9 cellular contexts compared by ENCODE assay signal in the genomic region with DNA sequence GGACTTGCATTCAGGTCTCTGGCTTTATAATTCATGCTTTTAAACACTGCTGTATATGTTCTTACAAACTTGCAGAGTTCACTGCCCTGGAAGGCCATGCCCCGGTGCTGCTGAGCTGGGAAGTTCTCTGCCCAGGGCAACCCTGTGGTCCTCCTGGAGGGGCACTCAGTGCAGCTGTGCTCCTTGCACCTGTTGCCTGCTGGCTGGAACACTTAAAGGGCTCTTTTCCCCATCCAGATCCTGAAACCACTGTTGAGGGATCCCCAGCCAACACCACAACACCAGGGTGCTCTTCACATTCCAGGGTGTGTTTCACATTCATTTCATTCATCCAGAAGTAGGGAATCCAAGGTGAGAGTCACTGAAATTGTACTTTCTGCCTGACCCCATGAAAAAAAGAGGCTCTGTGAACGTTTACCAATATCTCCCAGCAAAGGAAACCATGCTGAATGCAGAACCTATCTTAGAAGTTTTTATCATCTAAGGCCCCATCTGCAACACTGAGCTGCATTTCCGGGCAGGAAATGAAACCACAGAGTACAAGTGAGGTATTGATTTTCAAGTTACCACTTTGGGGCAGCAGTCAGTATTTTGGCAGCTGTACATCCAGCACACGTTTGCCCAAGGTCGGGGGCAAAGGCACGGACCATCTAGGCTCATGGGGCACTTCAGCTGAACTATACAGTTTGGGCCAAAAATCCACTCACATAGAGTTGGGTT. TPM values are rescaled to one million over a fixed set of nuclear protein-coding genes. Genes with fewer than 3 reads are reported as not detected.
DNase-seq lines count a peak whose midpoint lies in the region; ATAC-seq and TF ChIP-seq lines count a peak whose summit lies in the region.
"Had no signal": no experiment of that assay in that cellular context is flagged by ENCODE, and none has a peak within 500 bp of the region (broad histone marks: within the 10 kb centered on the region; RNA-seq: fewer than 3 reads in every experiment).

No MANE protein-coding gene starts in this region.

- no peaks in the 10 kb centered on the region for H3F3A ChIP-seq in GM23338 (replicated peaks; ENCODE audit: low read depth)

- no peak for TF ChIP-seq CTCF in GM23338 (conservative IDR thresholded peaks at IDR 0.05; ENCODE audit: low read depth in 2 of 2)
- no peak for TF ChIP-seq CTCF in ascending aorta (IDR thresholded peaks at IDR 0.05)

- H3K4me1 ChIP-seq in GM23338 (ENCODE audit: insufficient read depth): no peaks in the 10 kb centered on the region
- no peaks in the 10 kb centered on the region for H3K4me1 ChIP-seq in ascending aorta
- H3K4me1 ChIP-seq: SJSA1 had no signal

- H4K20me1 ChIP-seq in GM23338 (replicated peaks; ENCODE audit: insufficient read depth): no peaks in the 10 kb centered on the region

- intact Hi-C loops in ascending aorta (cut with DNase I): no loop called here

- H3K36me3 ChIP-seq in GM23338 (ENCODE audit: insufficient read depth) (no peaks in the 10 kb centered on the region), ascending aorta (no peaks in the 10 kb centered on the region)
- H3K36me3 ChIP-seq: SJSA1 had no signal

- H3K4me2 ChIP-seq in GM23338: no peak overlapping the region

- no peaks in the 10 kb centered on the region for H3K36me3 Mint-ChIP-seq in GM23338 (ENCODE audit: low read depth)

- no peak overlapping the region for H3K4me3 Mint-ChIP-seq in GM23338

- H3K9me3 Mint-ChIP-seq in GM23338: no peaks in the 10 kb centered on the region; the same call in 2 of the 3 replicates

- ATAC-seq in GM18861 (IDR thresholded peaks at IDR 0.05; ENCODE audit: unreplicated experiment) (peak; percentile 76), GM23338 (no peak)

- no peak for DNase-seq in GM23338 (ENCODE audit: low spot score)
- DNase-seq in NAMALWA (ENCODE audit: low spot score): peak; percentile 89
- peak; percentile 37 for DNase-seq in activated T-cell treated with anti-CD3 and anti-CD28 coated beads, Interleukin-2, amount 50 U/mL, for 1 hour
- DNase-seq in stimulated activated naive CD4-positive, alpha-beta T cell treated with Interleukin-2 at 50 U/mL for 16 hours (lab: John Stamatoyannopoulos, UW): peak; percentile 26
- no peak for DNase-seq in ascending aorta (ENCODE audit: low spot score in 2 of 2)
- no peak for DNase-seq in GM19238 (ENCODE audit: insufficient read length, low spot score)
- DNase-seq in NCI-H1694 treated with DMSO at 0.1 percent for 48 hours (lab: John Stamatoyannopoulos, UW): no peak

- peaks cover 2% of the 10 kb centered on the region for H3K27me3 Mint-ChIP-seq in GM23338 (ENCODE audit: insufficient read depth, low read depth, poor library complexity)

- H3K27ac Mint-ChIP-seq in GM23338: no peak overlapping the region

- no peaks in the 10 kb centered on the region for H3K79me2 ChIP-seq in GM23338 (replicated peaks; ENCODE audit: insufficient read depth)

- H3K4me1 Mint-ChIP-seq in GM23338: no peaks in the 10 kb centered on the region

- peak overlapping the region; percentile 64; the same call in 1 of the 2 replicates for H2AFZ ChIP-seq in GM23338

- H3K4me3 ChIP-seq in GM23338: no peak overlapping the region
- no peak overlapping the region for H3K4me3 ChIP-seq in ascending aorta
- H3K4me3 ChIP-seq: SJSA1 had no signal

- no peaks in the 10 kb centered on the region for H3K9me2 ChIP-seq in GM23338 (ENCODE audit: insufficient read depth)

- H3K27ac ChIP-seq in GM23338 (ENCODE audit: low read depth): no peak overlapping the region
- H3K27ac ChIP-seq in ascending aorta: no peak overlapping the region
- H3K27ac ChIP-seq: SJSA1 had no signal

- H3K9me3 ChIP-seq in ascending aorta: peaks cover 0 to 4% of the 10 kb centered on the region in 2 donors
- H3K9me3 ChIP-seq: SJSA1 had no signal

- no peaks in the 10 kb centered on the region for H3K27me3 ChIP-seq in GM23338 (ENCODE audit: insufficient read depth)
- H3K27me3 ChIP-seq in ascending aorta: no peaks in the 10 kb centered on the region

TF ChIP-seq in GM23338, 12 proteins besides CTCF, POLR2A, EP300 and RAD21 (continues in another document):
- TF ChIP-seq, protein P1, sequence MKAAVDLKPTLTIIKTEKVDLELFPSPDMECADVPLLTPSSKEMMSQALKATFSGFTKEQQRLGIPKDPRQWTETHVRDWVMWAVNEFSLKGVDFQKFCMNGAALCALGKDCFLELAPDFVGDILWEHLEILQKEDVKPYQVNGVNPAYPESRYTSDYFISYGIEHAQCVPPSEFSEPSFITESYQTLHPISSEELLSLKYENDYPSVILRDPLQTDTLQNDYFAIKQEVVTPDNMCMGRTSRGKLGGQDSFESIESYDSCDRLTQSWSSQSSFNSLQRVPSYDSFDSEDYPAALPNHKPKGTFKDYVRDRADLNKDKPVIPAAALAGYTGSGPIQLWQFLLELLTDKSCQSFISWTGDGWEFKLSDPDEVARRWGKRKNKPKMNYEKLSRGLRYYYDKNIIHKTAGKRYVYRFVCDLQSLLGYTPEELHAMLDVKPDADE (IDR thresholded peaks at IDR 0.05): no peak
- no peak for TF ChIP-seq CREB1 (CRISPR knock-in tag; IDR thresholded peaks at IDR 0.05; ENCODE audit: low read depth)
- TF ChIP-seq, protein P2, sequence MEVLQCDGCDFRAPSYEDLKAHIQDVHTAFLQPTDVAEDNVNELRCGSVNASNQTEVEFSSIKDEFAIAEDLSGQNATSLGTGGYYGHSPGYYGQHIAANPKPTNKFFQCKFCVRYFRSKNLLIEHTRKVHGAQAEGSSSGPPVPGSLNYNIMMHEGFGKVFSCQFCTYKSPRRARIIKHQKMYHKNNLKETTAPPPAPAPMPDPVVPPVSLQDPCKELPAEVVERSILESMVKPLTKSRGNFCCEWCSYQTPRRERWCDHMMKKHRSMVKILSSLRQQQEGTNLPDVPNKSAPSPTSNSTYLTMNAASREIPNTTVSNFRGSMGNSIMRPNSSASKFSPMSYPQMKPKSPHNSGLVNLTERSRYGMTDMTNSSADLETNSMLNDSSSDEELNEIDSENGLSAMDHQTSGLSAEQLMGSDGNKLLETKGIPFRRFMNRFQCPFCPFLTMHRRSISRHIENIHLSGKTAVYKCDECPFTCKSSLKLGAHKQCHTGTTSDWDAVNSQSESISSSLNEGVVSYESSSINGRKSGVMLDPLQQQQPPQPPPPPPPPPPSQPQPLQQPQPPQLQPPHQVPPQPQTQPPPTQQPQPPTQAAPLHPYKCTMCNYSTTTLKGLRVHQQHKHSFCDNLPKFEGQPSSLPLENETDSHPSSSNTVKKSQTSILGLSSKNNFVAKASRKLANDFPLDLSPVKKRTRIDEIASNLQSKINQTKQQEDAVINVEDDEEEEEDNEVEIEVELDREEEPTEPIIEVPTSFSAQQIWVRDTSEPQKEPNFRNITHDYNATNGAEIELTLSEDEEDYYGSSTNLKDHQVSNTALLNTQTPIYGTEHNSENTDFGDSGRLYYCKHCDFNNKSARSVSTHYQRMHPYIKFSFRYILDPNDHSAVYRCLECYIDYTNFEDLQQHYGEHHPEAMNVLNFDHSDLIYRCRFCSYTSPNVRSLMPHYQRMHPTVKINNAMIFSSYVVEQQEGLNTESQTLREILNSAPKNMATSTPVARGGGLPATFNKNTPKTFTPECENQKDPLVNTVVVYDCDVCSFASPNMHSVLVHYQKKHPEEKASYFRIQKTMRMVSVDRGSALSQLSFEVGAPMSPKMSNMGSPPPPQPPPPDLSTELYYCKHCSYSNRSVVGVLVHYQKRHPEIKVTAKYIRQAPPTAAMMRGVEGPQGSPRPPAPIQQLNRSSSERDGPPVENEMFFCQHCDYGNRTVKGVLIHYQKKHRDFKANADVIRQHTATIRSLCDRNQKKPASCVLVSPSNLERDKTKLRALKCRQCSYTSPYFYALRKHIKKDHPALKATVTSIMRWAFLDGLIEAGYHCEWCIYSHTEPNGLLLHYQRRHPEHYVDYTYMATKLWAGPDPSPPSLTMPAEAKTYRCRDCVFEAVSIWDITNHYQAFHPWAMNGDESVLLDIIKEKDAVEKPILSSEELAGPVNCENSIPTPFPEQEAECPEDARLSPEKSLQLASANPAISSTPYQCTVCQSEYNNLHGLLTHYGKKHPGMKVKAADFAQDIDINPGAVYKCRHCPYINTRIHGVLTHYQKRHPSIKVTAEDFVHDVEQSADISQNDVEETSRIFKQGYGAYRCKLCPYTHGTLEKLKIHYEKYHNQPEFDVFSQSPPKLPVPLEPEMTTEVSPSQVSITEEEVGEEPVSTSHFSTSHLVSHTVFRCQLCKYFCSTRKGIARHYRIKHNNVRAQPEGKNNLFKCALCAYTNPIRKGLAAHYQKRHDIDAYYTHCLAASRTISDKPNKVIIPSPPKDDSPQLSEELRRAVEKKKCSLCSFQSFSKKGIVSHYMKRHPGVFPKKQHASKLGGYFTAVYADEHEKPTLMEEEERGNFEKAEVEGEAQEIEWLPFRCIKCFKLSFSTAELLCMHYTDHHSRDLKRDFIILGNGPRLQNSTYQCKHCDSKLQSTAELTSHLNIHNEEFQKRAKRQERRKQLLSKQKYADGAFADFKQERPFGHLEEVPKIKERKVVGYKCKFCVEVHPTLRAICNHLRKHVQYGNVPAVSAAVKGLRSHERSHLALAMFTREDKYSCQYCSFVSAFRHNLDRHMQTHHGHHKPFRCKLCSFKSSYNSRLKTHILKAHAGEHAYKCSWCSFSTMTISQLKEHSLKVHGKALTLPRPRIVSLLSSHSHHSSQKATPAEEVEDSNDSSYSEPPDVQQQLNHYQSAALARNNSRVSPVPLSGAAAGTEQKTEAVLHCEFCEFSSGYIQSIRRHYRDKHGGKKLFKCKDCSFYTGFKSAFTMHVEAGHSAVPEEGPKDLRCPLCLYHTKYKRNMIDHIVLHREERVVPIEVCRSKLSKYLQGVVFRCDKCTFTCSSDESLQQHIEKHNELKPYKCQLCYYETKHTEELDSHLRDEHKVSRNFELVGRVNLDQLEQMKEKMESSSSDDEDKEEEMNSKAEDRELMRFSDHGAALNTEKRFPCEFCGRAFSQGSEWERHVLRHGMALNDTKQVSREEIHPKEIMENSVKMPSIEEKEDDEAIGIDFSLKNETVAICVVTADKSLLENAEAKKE (CRISPR knock-in tag; IDR thresholded peaks at IDR 0.05): no peak

RNA-seq across cellular contexts. Expression of a gene that starts 16.4 kb away (rescaled TPM):
- 10.2 and 11.9 TPM in 2 replicates for total RNA-seq in GM23338 (2014; rRNA removed; shearing (Covaris generic))
- 7.0 and 7.3 TPM in 2 replicates for polyA plus RNA-seq in GM23338 (2016; fragmentation: Nextera tagmentation; extraction: Ambion mirVana)
- 36.7 TPM for total RNA-seq in ascending aorta

Comparison
In these comparisons a context has a peak if more than half of its experiments do, and no peak if none do; other contexts are left out.
1. DNase-seq: peak in NAMALWA (single experiment), activated T-cell treated with anti-CD3 and anti-CD28 coated beads, Interleukin-2, amount 50 U/mL, for 1 hour (single experiment) and stimulated activated naive CD4-positive, alpha-beta T cell treated with Interleukin-2 at 50 U/mL for 16 hours (single experiment); none in GM23338 (single experiment), ascending aorta (0 of 2), GM19238 (single experiment) and NCI-H1694 treated with DMSO at 0.1 percent for 48 hours (single experiment).